8 cellular contexts compared by ENCODE assay signal in genomic region chr7:41977165-41977651, GRCh38.
DNase-seq lines count a peak whose midpoint lies in the region; ATAC-seq and TF ChIP-seq lines count a peak whose summit lies in the region.

No MANE protein-coding gene starts in this region.

- H3K36me3 Mint-ChIP-seq in HFFc6 (ENCODE audit: low read depth): peaks cover 9% of the 10 kb centered on the region; the same call in 1 of the 2 replicates

- peak; percentile 89 for TF ChIP-seq CTCF in HFFc6 (IDR thresholded peaks at IDR 0.05)

- ATAC-seq in Right ventricle myocardium superior (ENCODE audit: poor library complexity) (peak; percentile 80), HG03039 (IDR thresholded peaks at IDR 0.05; ENCODE audit: unreplicated experiment) (no peak)

- intact Hi-C loops in Right ventricle myocardium superior (cut with DNase I): loop anchor here (5.0 to 10.0 kb wide), 2 partner anchors 35 to 858 kb away; no protein-coding TSS in a partner anchor

- H3K4me1 Mint-ChIP-seq in HFFc6 (ENCODE audit: low read depth): peaks cover 18% of the 10 kb centered on the region

- H3K27me3 Mint-ChIP-seq in HFFc6 (ENCODE audit: insufficient read depth): no peaks in the 10 kb centered on the region

- DNase-seq in AML-193 (lab: John Stamatoyannopoulos, UW) (peak; percentile 16 to 25), HFFc6 (peak; percentile 55), SW 1271 (lab: John Stamatoyannopoulos, UW) (peak; percentile 4 to 42), Right ventricle myocardium superior (no peak), retina (peak; percentile 61)
- no peak for DNase-seq in stimulated activated CD8-positive, alpha-beta memory T cell treated with anti-CD3 and anti-CD28 coated beads, Interleukin-4, amount 100 ng/mL, for 48 hours
- no peak for DNase-seq in activated CD8-positive, alpha-beta memory T cell treated with anti-CD3 and anti-CD28 coated beads, Interleukin-2, amount 50 U/mL, for 4 hours

- no peaks in the 10 kb centered on the region for H3K9me3 Mint-ChIP-seq in HFFc6

- no peak overlapping the region for H3K27ac Mint-ChIP-seq in HFFc6

- H3K4me3 Mint-ChIP-seq in HFFc6: no peak overlapping the region

Comparison
In these comparisons a context has a peak if more than half of its experiments do, and no peak if none do; other contexts are left out.
1. DNase-seq: peak in AML-193 (2 of 2), HFFc6 (single experiment), SW 1271 (2 of 2) and retina (single experiment); none in Right ventricle myocardium superior (single experiment), stimulated activated CD8-positive, alpha-beta memory T cell treated with anti-CD3 and anti-CD28 coated beads, Interleukin-4, amount 100 ng/mL, for 48 hours (single experiment) and activated CD8-positive, alpha-beta memory T cell treated with anti-CD3 and anti-CD28 coated beads, Interleukin-2, amount 50 U/mL, for 4 hours (single experiment).